ENCODE assay signal across 15 cellular contexts in the genomic region with DNA sequence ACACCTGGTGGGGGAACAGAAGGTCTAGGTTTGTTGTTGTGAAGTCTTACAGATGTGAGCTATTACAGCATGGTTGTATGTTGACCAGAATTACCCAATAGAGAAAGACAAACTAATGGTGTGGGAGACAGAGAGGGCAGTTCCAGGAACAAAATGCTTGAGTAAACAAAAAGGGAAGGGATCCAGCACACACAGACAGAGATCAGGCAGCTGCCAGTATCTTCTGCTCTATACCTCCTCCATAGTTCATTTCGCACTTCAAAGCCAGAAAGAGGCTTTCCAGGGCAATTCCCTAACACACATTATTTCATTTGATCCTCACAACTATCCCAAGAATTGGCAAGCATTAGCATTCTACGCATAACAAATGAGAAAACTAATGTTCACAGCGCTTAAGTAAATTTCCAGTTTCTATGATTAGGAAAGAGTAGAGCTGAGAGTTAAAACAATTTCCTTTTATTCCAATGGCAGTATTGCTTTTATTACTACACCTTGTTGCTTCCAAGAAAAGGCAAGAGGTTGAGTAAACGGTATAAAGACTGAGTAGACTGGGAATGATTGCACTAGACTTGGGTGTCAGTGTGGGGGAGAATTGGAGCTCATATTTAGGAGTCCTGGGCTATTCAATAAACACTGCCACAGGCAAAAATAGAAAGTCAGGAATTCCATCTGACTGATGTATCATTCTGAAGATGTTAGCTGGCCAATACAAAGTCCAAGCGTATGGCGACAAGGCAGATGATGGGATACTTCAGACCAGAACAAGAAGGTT.
DNase-seq lines count a peak whose midpoint lies in the region; ATAC-seq, FAIRE-seq and TF ChIP-seq lines count a peak whose summit lies in the region.
"Had no signal": no experiment of that assay in that cellular context is flagged by ENCODE, and none has a peak within 500 bp of the region (broad histone marks: within the 10 kb centered on the region; RNA-seq: fewer than 3 reads in every experiment).

No MANE protein-coding gene starts in this region.

- TF ChIP-seq CTCF in DND-41 (IDR thresholded peaks at IDR 0.05; ENCODE audit: borderline replicate concordance, extremely low read depth, low read length, poor library complexity, severe bottlenecking) (no peak), nephron progenitor cell (IDR thresholded peaks at IDR 0.05) (no peak)

- H3K27me3 Mint-ChIP-seq in nephron progenitor cell (ENCODE audit: low read depth, poor library complexity) = peaks cover 6% of the 10 kb centered on the region

- H3K27ac ChIP-seq in DND-41 (ENCODE audit: low read length) = peak overlapping the region; percentile 79; the same call in 1 of the 2 replicates

- H4K20me1 ChIP-seq in DND-41 (ENCODE audit: insufficient read depth, low read length) = no peaks in the 10 kb centered on the region

- no peaks in the 10 kb centered on the region for H3K36me3 ChIP-seq in DND-41 (ENCODE audit: insufficient read depth, low read length)

- no peak for DNase-seq in DND-41
- peak; percentile 4 for DNase-seq in NCI-H1417 treated with DMSO at 0.1 percent for 48 hours (lab: John Stamatoyannopoulos, UW)
- no peak for DNase-seq in nephron progenitor cell
- DNase-seq in activated T-cell treated with anti-CD3 and anti-CD28 coated beads, Interleukin-2, amount 50 U/mL, for 1 hour = no peak
- DNase-seq in RCC 7860 (ENCODE audit: low spot score) = no peak
- DNase-seq: activated CD4-positive, alpha-beta memory T cell treated with anti-CD3 and anti-CD28 coated beads, Interleukin-2, amount 10 ng/mL, durations not matched to agents 7 days and 5 days; amniotic stem cell; NCI-H1694 treated with DMSO at 0.1 percent for 48 hours; SK-N-SH; stimulated activated CD4-positive, alpha-beta T cell treated with anti-CD3 and anti-CD28 coated beads, Interleukin-15, amount 100 ng/mL, for 24 hours had no signal

- H3K4me1 Mint-ChIP-seq in nephron progenitor cell = peaks cover 9% of the 10 kb centered on the region

- H3K9ac ChIP-seq in DND-41 (ENCODE audit: low read depth, low read length) = no peak overlapping the region
- H3K9ac ChIP-seq: SK-N-SH had no signal

- H3K4me2 ChIP-seq in DND-41 (ENCODE audit: insufficient read depth, low read length) = no peak overlapping the region
- H3K4me2 ChIP-seq: SK-N-SH had no signal

- peaks cover 7% of the 10 kb centered on the region for H3K36me3 Mint-ChIP-seq in nephron progenitor cell (ENCODE audit: low read depth)
- H3K36me3 Mint-ChIP-seq: CD14-positive monocyte had no signal

- no peak overlapping the region for H3K4me3 ChIP-seq in DND-41 (ENCODE audit: low read depth in 1 of 2, low read length in 2 of 2)
- H3K4me3 ChIP-seq: GM12878 had no signal

- H3K4me1 ChIP-seq in DND-41 (ENCODE audit: insufficient read depth, low read length) = peaks cover 31% of the 10 kb centered on the region

- H3K9me3 Mint-ChIP-seq in nephron progenitor cell = peaks cover 5% of the 10 kb centered on the region
- H3K9me3 Mint-ChIP-seq: CD14-positive monocyte had no signal

- peak overlapping the region; percentile 40 for H3K27ac Mint-ChIP-seq in nephron progenitor cell
- H3K27ac Mint-ChIP-seq: activated CD4-positive, alpha-beta memory T cell treated with anti-CD3 and anti-CD28 coated beads, Interleukin-2, amount 10 ng/mL, durations not matched to agents 7 days and 5 days; CD14-positive monocyte had no signal

- no peaks in the 10 kb centered on the region for H3K9me3 ChIP-seq in DND-41 (ENCODE audit: insufficient read depth, low read length, severe bottlenecking)
- H3K9me3 ChIP-seq: SK-N-SH had no signal

- no peak overlapping the region for H3K4me3 Mint-ChIP-seq in nephron progenitor cell
- H3K4me3 Mint-ChIP-seq: activated CD4-positive, alpha-beta memory T cell treated with anti-CD3 and anti-CD28 coated beads, Interleukin-2, amount 10 ng/mL, durations not matched to agents 7 days and 5 days; CD14-positive monocyte had no signal

- no peaks in the 10 kb centered on the region for H3K79me2 ChIP-seq in DND-41 (ENCODE audit: insufficient read depth, low read length)

- no peak overlapping the region for H2AFZ ChIP-seq in DND-41 (ENCODE audit: low read depth, low read length)

- FAIRE-seq in endometrium (lab: Jason Lieb, UNC) (peak; percentile 91), RCC 7860 (lab: Jason Lieb, UNC) (no peak)
- FAIRE-seq: GM12878 had no signal

- H3K27me3 ChIP-seq in DND-41 (ENCODE audit: insufficient read depth, low read length, poor library complexity) = no peaks in the 10 kb centered on the region

- ATAC-seq in DND-41 (ENCODE audit: insufficient read depth, low read depth) = no peak
- ATAC-seq in HG02571 (IDR thresholded peaks at IDR 0.05; ENCODE audit: unreplicated experiment) = no peak
- no peak for ATAC-seq in HG02678 (IDR thresholded peaks at IDR 0.05; ENCODE audit: unreplicated experiment)
- ATAC-seq: GM12878 had no signal
